Comparison of ENCODE assay signal across 24 cellular contexts in the genomic region with DNA sequence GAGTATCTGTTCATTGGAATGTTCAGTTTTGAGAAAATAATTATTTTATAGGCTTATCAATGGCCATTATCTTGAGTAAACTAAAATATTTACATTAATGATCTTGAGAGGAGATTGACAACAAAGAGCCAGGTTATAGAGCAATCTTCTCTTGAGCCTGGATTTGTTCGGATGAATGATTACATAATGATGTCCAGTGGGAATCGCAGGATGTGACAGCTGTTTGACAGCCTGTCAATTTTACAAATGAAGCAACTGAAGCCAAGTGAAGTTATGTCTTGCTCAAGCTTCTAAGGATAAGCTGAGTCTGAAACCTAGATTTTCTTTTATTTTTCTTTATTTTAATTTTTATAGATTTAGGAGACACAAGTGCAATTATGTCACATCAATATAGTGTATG.
"Had no signal": no experiment of that assay in that cellular context is flagged by ENCODE, and none has a peak within 500 bp of the region (broad histone marks: within the 10 kb centered on the region; RNA-seq: fewer than 3 reads in every experiment).

No MANE protein-coding gene starts in this region.

- DNase-seq: colonic mucosa; cortex of kidney; dermis blood vessel endothelial cell; dorsolateral prefrontal cortex; effector CD4-positive, alpha-beta T cell; effector CD8-positive, alpha-beta T cell; effector memory CD4-positive, alpha-beta T cell; effector memory CD8-positive, alpha-beta T cell; endodermal cell; erythroblast; esophagus squamous epithelium; foreskin fibroblast; foreskin keratinocyte; foreskin melanocyte; gastrocnemius medialis; glutamatergic neuron; head of caudate nucleus; heart left ventricle; heart right ventricle had no signal

- ATAC-seq: effector memory CD8-positive, alpha-beta T cell; esophagus mucosa; foreskin keratinocyte; gastrocnemius medialis; gastroesophageal sphincter; heart left ventricle; heart right ventricle had no signal

- H3K27ac ChIP-seq: colonic mucosa, coronary artery, epithelial cell of prostate, esophagus muscularis mucosa, esophagus squamous epithelium, foreskin keratinocyte, gastrocnemius medialis, gastroesophageal sphincter, heart left ventricle, heart right ventricle had no signal

- H3K4me3 ChIP-seq: colonic mucosa, coronary artery, dorsolateral prefrontal cortex, esophagus muscularis mucosa, esophagus squamous epithelium, gastrocnemius medialis, gastroesophageal sphincter, heart left ventricle, heart right ventricle had no signal

- H3K27me3 ChIP-seq: colonic mucosa, dorsolateral prefrontal cortex, esophagus muscularis mucosa, esophagus squamous epithelium, foreskin keratinocyte, gastrocnemius medialis, gastroesophageal sphincter, heart left ventricle, heart right ventricle had no signal

- H3K4me1 ChIP-seq: colonic mucosa, gastrocnemius medialis had no signal

- H3K9me3 ChIP-seq: colonic mucosa, esophagus muscularis mucosa, esophagus squamous epithelium, gastrocnemius medialis, gastroesophageal sphincter had no signal

- H3K36me3 ChIP-seq: colonic mucosa, esophagus muscularis mucosa, esophagus squamous epithelium, gastrocnemius medialis, gastroesophageal sphincter, heart left ventricle, heart right ventricle had no signal
